In genomic region chr14:78863143-78863542, GRCh38 we compare ENCODE assay signal across 9 cellular contexts.
DNase-seq lines count a peak whose midpoint lies in the region; ATAC-seq, FAIRE-seq and TF ChIP-seq lines count a peak whose summit lies in the region.
"Had no signal": no experiment of that assay in that cellular context is flagged by ENCODE, and none has a peak within 500 bp of the region (broad histone marks: within the 10 kb centered on the region; RNA-seq: fewer than 3 reads in every experiment).

No MANE protein-coding gene starts in this region.

- TF ChIP-seq CTCF in cardiac muscle cell (IDR thresholded peaks at IDR 0.05; ENCODE audit: low read depth, low read length) (no peak), heart right ventricle (IDR thresholded peaks at IDR 0.05) (no peak), fibroblast of pulmonary artery (IDR thresholded peaks at IDR 0.05; ENCODE audit: low read length, missing control alignments) (no peak)

- H3K4me1 ChIP-seq in cardiac muscle cell (ENCODE audit: low read depth) (no peaks in the 10 kb centered on the region), heart right ventricle (no peaks in the 10 kb centered on the region), SJCRH30 (no peaks in the 10 kb centered on the region)

- intact Hi-C loops in heart right ventricle (cut with DNase I) = no loop called here

- H3K4me3 ChIP-seq in cardiac muscle cell (no peak overlapping the region), heart right ventricle (no peak overlapping the region), SJCRH30 (no peak overlapping the region), fibroblast of pulmonary artery (replicated peaks; ENCODE audit: low read depth, low read length) (no peak overlapping the region)

- ATAC-seq in heart right ventricle (no peak), GM21825 (IDR thresholded peaks at IDR 0.05; ENCODE audit: unreplicated experiment) (no peak)

- no peaks in the 10 kb centered on the region for H3K27me3 ChIP-seq in cardiac muscle cell
- no peaks in the 10 kb centered on the region for H3K27me3 ChIP-seq in heart right ventricle
- no peaks in the 10 kb centered on the region for H3K27me3 ChIP-seq in SJCRH30

- DNase-seq in cardiac muscle cell (ENCODE audit: low read depth in 1 of 2, low spot score in 1 of 2) = peak; percentile 32 to 81
- DNase-seq in heart right ventricle = no peak
- DNase-seq in SJCRH30 = peak; percentile 32 to 74
- DNase-seq in fibroblast of pulmonary artery (ENCODE audit: low read depth) = peak; percentile 48
- DNase-seq in urothelium cell line (ENCODE audit: low spot score) = peak; percentile 62
- DNase-seq in central memory CD4-positive, alpha-beta T cell = no peak
- no peak for DNase-seq in anterior cingulate cortex (lab: John Stamatoyannopoulos, UW)
- DNase-seq: C1 segment of cervical spinal cord had no signal

- 1 to 2% methylated on average over 4 of the region's 4 CpGs for WGBS in heart right ventricle, 2 donors

- H3K27ac ChIP-seq in cardiac muscle cell (no peak overlapping the region), heart right ventricle (no peak overlapping the region), SJCRH30 (no peak overlapping the region)

- H3K36me3 ChIP-seq in cardiac muscle cell (no peaks in the 10 kb centered on the region), heart right ventricle (no peaks in the 10 kb centered on the region), SJCRH30 (no peaks in the 10 kb centered on the region)

- no peak for FAIRE-seq in urothelium cell line (lab: Jason Lieb, UNC)

- H3K9me3 ChIP-seq in cardiac muscle cell (ENCODE audit: low read depth) (no peaks in the 10 kb centered on the region), heart right ventricle (peaks cover 0 to 7% (median 0%) of the 10 kb centered on the region in 11 donors), SJCRH30 (replicated peaks) (no peaks in the 10 kb centered on the region)

Comparison
In these comparisons a context has a peak if more than half of its experiments do, and no peak if none do; other contexts are left out.
1. DNase-seq: peak in cardiac muscle cell (2 of 2), SJCRH30 (2 of 2), fibroblast of pulmonary artery (single experiment) and urothelium cell line (single experiment); none in heart right ventricle (0 of 2), central memory CD4-positive, alpha-beta T cell (single experiment) and anterior cingulate cortex (0 of 58).